13 cellular contexts compared by ENCODE assay signal in the genomic region with DNA sequence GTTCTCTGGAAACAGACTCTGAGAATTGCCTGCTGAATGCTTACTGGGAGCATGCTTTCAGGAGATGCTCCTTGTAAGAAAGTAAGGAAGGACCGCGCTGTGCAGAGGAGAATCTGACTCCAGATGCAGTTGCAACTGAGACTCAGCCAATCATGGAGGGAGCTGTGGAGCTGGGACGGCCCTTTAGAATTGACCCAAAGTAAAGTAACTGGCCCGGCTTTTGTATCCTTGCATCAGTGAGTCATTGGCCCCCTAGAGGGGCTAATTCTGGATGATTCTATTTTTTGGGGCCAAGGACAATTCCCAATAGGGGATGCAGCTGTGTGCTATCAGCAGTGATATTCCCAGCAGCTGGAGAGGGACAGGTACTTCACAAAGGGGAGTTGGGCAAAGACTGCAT.
DNase-seq lines count a peak whose midpoint lies in the region; ATAC-seq and TF ChIP-seq lines count a peak whose summit lies in the region.
"Had no signal": no experiment of that assay in that cellular context is flagged by ENCODE, and none has a peak within 500 bp of the region (broad histone marks: within the 10 kb centered on the region; RNA-seq: fewer than 3 reads in every experiment).

No MANE protein-coding gene starts in this region.

- TF ChIP-seq CTCF in right atrium auricular region (IDR thresholded peaks at IDR 0.05) (no peak), WTC11 (IDR thresholded peaks at IDR 0.05) (no peak)

- no peak overlapping the region for H3K27ac ChIP-seq in right atrium auricular region
- H3K27ac ChIP-seq: 22Rv1 had no signal

- ATAC-seq in left ventricle myocardium superior (peak; percentile 19), WTC11 (peak; percentile 98), HG02938 (IDR thresholded peaks at IDR 0.05; ENCODE audit: unreplicated experiment) (no peak)

- DNase-seq in left ventricle myocardium superior (no peak), right atrium auricular region (ENCODE audit: low spot score) (no peak), WTC11 (ENCODE audit: low spot score) (peak; percentile 13), iPS-NIHi7 (ENCODE audit: extremely low spot score) (peak; percentile 44), inferior parietal cortex (ENCODE audit: extremely low spot score) (no peak), NCI-H2171 (lab: John Stamatoyannopoulos, UW) (no peak)
- DNase-seq: Caco-2; CD8-positive, alpha-beta memory T cell; DND-41; GF-D8 had no signal

- peaks cover 10% of the 10 kb centered on the region for H3K4me1 Mint-ChIP-seq in WTC11

- no peaks in the 10 kb centered on the region for H3K27me3 ChIP-seq in right atrium auricular region

- H3K36me3 ChIP-seq in right atrium auricular region = no peaks in the 10 kb centered on the region
- H3K36me3 ChIP-seq: HAP-1 had no signal

- no peaks in the 10 kb centered on the region for H3K36me3 Mint-ChIP-seq in WTC11
- H3K36me3 Mint-ChIP-seq: CD8-positive, alpha-beta memory T cell had no signal

- no peak overlapping the region for H3K4me3 ChIP-seq in right atrium auricular region
- H3K4me3 ChIP-seq: HAP-1 had no signal

- H3K4me1 ChIP-seq in right atrium auricular region = no peaks in the 10 kb centered on the region
- H3K4me1 ChIP-seq: HAP-1 had no signal

- H3K27ac Mint-ChIP-seq in WTC11 = no peak overlapping the region
- H3K27ac Mint-ChIP-seq: CD8-positive, alpha-beta memory T cell had no signal

- no peaks in the 10 kb centered on the region for H3K9me3 ChIP-seq in right atrium auricular region
- H3K9me3 ChIP-seq: Caco-2, HAP-1 had no signal

- no peaks in the 10 kb centered on the region for H3K9me3 Mint-ChIP-seq in WTC11
- H3K9me3 Mint-ChIP-seq: CD8-positive, alpha-beta memory T cell had no signal

- CTCF ChIA-PET in WTC11 (lab: Charles Lee) = no interaction called here

- POLR2A ChIA-PET in WTC11 (lab: Charles Lee) = no interaction called here

- H3K27me3 Mint-ChIP-seq in WTC11 (ENCODE audit: low read depth) = no peaks in the 10 kb centered on the region
- H3K27me3 Mint-ChIP-seq: CD8-positive, alpha-beta memory T cell had no signal

- intact Hi-C loops in left ventricle myocardium superior (cut with micrococcal nuclease) = no loop called here

- no peak overlapping the region for H3K4me3 Mint-ChIP-seq in WTC11
- H3K4me3 Mint-ChIP-seq: CD8-positive, alpha-beta memory T cell had no signal

TF ChIP-seq in WTC11, 78 proteins besides CTCF, POLR2A, EP300 and RAD21:
- TF ChIP-seq MLX (CRISPR knock-in tag; IDR thresholded peaks at IDR 0.05) = no peak
- no peak for TF ChIP-seq ATF6 (CRISPR knock-in tag; IDR thresholded peaks at IDR 0.05)
- no peak for TF ChIP-seq ZNF317 (CRISPR knock-in tag; IDR thresholded peaks at IDR 0.05; ENCODE audit: borderline replicate concordance, low read depth)
- TF ChIP-seq ZNF219 (CRISPR knock-in tag; IDR thresholded peaks at IDR 0.05; ENCODE audit: borderline replicate concordance) = no peak
- no peak for TF ChIP-seq ZNF671 (CRISPR knock-in tag; IDR thresholded peaks at IDR 0.05)
- no peak for TF ChIP-seq FOXP4 (CRISPR knock-in tag; IDR thresholded peaks at IDR 0.05)
- TF ChIP-seq, protein P1, sequence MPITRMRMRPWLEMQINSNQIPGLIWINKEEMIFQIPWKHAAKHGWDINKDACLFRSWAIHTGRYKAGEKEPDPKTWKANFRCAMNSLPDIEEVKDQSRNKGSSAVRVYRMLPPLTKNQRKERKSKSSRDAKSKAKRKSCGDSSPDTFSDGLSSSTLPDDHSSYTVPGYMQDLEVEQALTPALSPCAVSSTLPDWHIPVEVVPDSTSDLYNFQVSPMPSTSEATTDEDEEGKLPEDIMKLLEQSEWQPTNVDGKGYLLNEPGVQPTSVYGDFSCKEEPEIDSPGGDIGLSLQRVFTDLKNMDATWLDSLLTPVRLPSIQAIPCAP (CRISPR knock-in tag; IDR thresholded peaks at IDR 0.05) = no peak

Comparison
In these comparisons a context has a peak if more than half of its experiments do, and no peak if none do; other contexts are left out.
1. DNase-seq: peak in WTC11 (single experiment) and iPS-NIHi7 (single experiment); none in left ventricle myocardium superior (single experiment), right atrium auricular region (single experiment), inferior parietal cortex (single experiment) and NCI-H2171 (single experiment).